1 cellular context compared by ENCODE assay signal in the genomic region with DNA sequence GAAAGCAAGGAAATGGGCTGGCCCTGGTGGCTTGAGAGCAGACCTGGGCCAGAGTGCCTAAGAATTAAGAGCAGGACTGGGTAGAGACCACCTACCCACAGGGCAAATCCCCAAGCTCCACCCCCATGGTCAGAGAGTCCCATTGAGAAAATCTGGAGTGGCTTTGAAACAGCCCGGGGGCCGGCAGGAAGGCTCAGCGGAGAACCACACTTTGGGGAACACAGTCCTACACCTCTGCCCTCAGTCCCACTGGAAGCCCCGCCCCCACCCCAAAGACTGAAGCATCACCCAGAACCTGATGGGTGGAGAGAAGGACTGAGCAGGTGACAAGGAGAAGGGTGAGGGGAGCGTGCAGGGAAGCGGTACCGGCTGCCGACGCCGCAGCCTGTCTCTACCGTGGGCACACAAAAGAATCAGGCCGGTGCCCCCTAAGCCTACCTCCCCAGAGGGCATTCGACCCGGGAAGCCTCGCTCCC.
TF ChIP-seq lines count a peak whose summit lies in the region.

No MANE protein-coding gene starts in this region.

TF ChIP-seq in H1, 55 proteins besides CTCF, POLR2A, EP300 and RAD21:
- TF ChIP-seq SP4 (IDR thresholded peaks at IDR 0.05; ENCODE audit: low read length) (no peak), SIN3A (conservative IDR thresholded peaks at IDR 0.05 in 1 of 2, IDR thresholded peaks at IDR 0.05 in 1 of 2; ENCODE audit: low read depth in 1 of 2, low read length in 2 of 2) (0 out of 4 replicates have a peak, but pooled peaks of 1 of the 2 experiments have one; percentile 10)
- TF ChIP-seq, protein P1, sequence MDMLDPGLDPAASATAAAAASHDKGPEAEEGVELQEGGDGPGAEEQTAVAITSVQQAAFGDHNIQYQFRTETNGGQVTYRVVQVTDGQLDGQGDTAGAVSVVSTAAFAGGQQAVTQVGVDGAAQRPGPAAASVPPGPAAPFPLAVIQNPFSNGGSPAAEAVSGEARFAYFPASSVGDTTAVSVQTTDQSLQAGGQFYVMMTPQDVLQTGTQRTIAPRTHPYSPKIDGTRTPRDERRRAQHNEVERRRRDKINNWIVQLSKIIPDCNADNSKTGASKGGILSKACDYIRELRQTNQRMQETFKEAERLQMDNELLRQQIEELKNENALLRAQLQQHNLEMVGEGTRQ (IDR thresholded peaks at IDR 0.05; ENCODE audit: low read length), result no peak
